Comparison of ENCODE assay signal across 30 cellular contexts in genomic region chr5:165565921-165566320, GRCh38.
"Had no signal": no experiment of that assay in that cellular context is flagged by ENCODE, and none has a peak within 500 bp of the region (broad histone marks: within the 10 kb centered on the region; RNA-seq: fewer than 3 reads in every experiment).

No MANE protein-coding gene starts in this region.

- H3K4me3 Mint-ChIP-seq: activated CD4-positive, alpha-beta memory T cell treated with anti-CD3 and anti-CD28 coated beads, Interleukin-2, amount 10 ng/mL, durations not matched to agents 7 days and 5 days; activated CD8-positive, alpha-beta memory T cell treated with anti-CD3 and anti-CD28 coated beads, Interleukin-2, amount 10 ng/mL, durations not matched to agents 7 days and 5 days; activated naive CD4-positive, alpha-beta T cell treated with anti-CD3 and anti-CD28 coated beads, Interleukin-2, amount 10 ng/mL, durations not matched to agents 7 days and 5 days; activated naive CD8-positive, alpha-beta T cell; activated naive CD8-positive, alpha-beta T cell treated with anti-CD3 and anti-CD28 coated beads, Interleukin-2, amount 50 U/mL, for 24 hours had no signal

- H3K4me3 ChIP-seq: cardiac muscle cell, SJCRH30, SK-N-MC had no signal

- H3K36me3 ChIP-seq: cardiac muscle cell, SJCRH30, WERI-Rb-1 had no signal

- H3K4me1 ChIP-seq: SJCRH30 had no signal

- H3K27me3 Mint-ChIP-seq: activated CD4-positive, alpha-beta memory T cell treated with anti-CD3 and anti-CD28 coated beads, Interleukin-2, amount 10 ng/mL, durations not matched to agents 7 days and 5 days; activated CD8-positive, alpha-beta memory T cell treated with anti-CD3 and anti-CD28 coated beads, Interleukin-2, amount 10 ng/mL, durations not matched to agents 7 days and 5 days; activated naive CD4-positive, alpha-beta T cell treated with anti-CD3 and anti-CD28 coated beads, Interleukin-2, amount 10 ng/mL, durations not matched to agents 7 days and 5 days; activated naive CD8-positive, alpha-beta T cell; activated naive CD8-positive, alpha-beta T cell treated with anti-CD3 and anti-CD28 coated beads, Interleukin-2, amount 50 U/mL, for 24 hours had no signal

- H3K27me3 ChIP-seq: cardiac muscle cell, SJCRH30 had no signal

- H3K9me3 ChIP-seq: SJCRH30 had no signal

- H3K27ac ChIP-seq: cardiac muscle cell, KMS-11, SJCRH30, SK-N-MC, WERI-Rb-1 had no signal

- H3K36me3 Mint-ChIP-seq: activated CD8-positive, alpha-beta memory T cell treated with anti-CD3 and anti-CD28 coated beads, Interleukin-2, amount 10 ng/mL, durations not matched to agents 7 days and 5 days; activated naive CD4-positive, alpha-beta T cell treated with anti-CD3 and anti-CD28 coated beads, Interleukin-2, amount 10 ng/mL, durations not matched to agents 7 days and 5 days; activated naive CD8-positive, alpha-beta T cell had no signal

- ATAC-seq: activated CD8-positive, alpha-beta memory T cell treated with anti-CD3 and anti-CD28 coated beads, Interleukin-2, amount 10 ng/mL, durations not matched to agents 7 days and 5 days; activated naive CD8-positive, alpha-beta T cell treated with anti-CD3 and anti-CD28 coated beads, Interleukin-2, amount 50 U/mL, for 24 hours; Panc1 had no signal

- H3K9ac ChIP-seq: KMS-11 had no signal

- H3K4me2 ChIP-seq: KMS-11 had no signal

- DNase-seq: activated CD4-positive, alpha-beta memory T cell treated with anti-CD3 and anti-CD28 coated beads, Interleukin-2, amount 10 ng/mL, durations not matched to agents 7 days and 5 days; activated CD4-positive, alpha-beta T cell treated with anti-CD3 and anti-CD28 coated beads for 1 hour; activated CD4-positive, alpha-beta T cell treated with anti-CD3 and anti-CD28 coated beads for 48 hours; activated CD4-positive, CD25-positive, alpha-beta regulatory T cell; activated CD8-positive, alpha-beta memory T cell treated with anti-CD3 and anti-CD28 coated beads for 24 hours; activated CD8-positive, alpha-beta memory T cell treated with anti-CD3 and anti-CD28 coated beads, Interleukin-2, amount 10 ng/mL, durations not matched to agents 7 days and 5 days; activated CD8-positive, alpha-beta memory T cell treated with anti-CD3 and anti-CD28 coated beads, Interleukin-2, amount 50 U/mL, for 48 hours; activated effector memory CD4-positive, alpha-beta T cell treated with Interleukin-2 at 50 U/mL for 16 hours; activated naive CD4-positive, alpha-beta T cell treated with anti-CD3 and anti-CD28 coated beads, Interleukin-2, amount 10 ng/mL, durations not matched to agents 7 days and 5 days; activated naive CD8-positive, alpha-beta T cell treated with anti-CD3 and anti-CD28 coated beads, Interleukin-2, amount 50 U/mL, for 24 hours; activated T-cell treated with anti-CD3 and anti-CD28 coated beads, Interleukin-2, amount 50 U/mL, for 48 hours; anterior cingulate cortex; MM.1S; MV-4-11; NCI-H1092; NCI-H1436 treated with DMSO at 0.1 percent for 48 hours; NCI-H1694 treated with DMSO at 0.1 percent for 48 hours; NCI-H2029; NCI-H510A; NCI-H526; NCI-H748 treated with DMSO at 0.1 percent for 48 hours; SHP77; SJCRH30; T1000; WERI-Rb-1 had no signal

- H3K27ac Mint-ChIP-seq: activated CD4-positive, alpha-beta memory T cell treated with anti-CD3 and anti-CD28 coated beads, Interleukin-2, amount 10 ng/mL, durations not matched to agents 7 days and 5 days; activated CD8-positive, alpha-beta memory T cell treated with anti-CD3 and anti-CD28 coated beads, Interleukin-2, amount 10 ng/mL, durations not matched to agents 7 days and 5 days; activated naive CD4-positive, alpha-beta T cell treated with anti-CD3 and anti-CD28 coated beads, Interleukin-2, amount 10 ng/mL, durations not matched to agents 7 days and 5 days; activated naive CD8-positive, alpha-beta T cell; activated naive CD8-positive, alpha-beta T cell treated with anti-CD3 and anti-CD28 coated beads, Interleukin-2, amount 50 U/mL, for 24 hours had no signal

- H3K4me1 Mint-ChIP-seq: activated CD4-positive, alpha-beta memory T cell treated with anti-CD3 and anti-CD28 coated beads, Interleukin-2, amount 10 ng/mL, durations not matched to agents 7 days and 5 days; activated CD8-positive, alpha-beta memory T cell treated with anti-CD3 and anti-CD28 coated beads, Interleukin-2, amount 10 ng/mL, durations not matched to agents 7 days and 5 days; activated naive CD4-positive, alpha-beta T cell treated with anti-CD3 and anti-CD28 coated beads, Interleukin-2, amount 10 ng/mL, durations not matched to agents 7 days and 5 days; activated naive CD8-positive, alpha-beta T cell treated with anti-CD3 and anti-CD28 coated beads, Interleukin-2, amount 50 U/mL, for 24 hours had no signal
